ENCODE assay signal across 8 cellular contexts in the genomic region with DNA sequence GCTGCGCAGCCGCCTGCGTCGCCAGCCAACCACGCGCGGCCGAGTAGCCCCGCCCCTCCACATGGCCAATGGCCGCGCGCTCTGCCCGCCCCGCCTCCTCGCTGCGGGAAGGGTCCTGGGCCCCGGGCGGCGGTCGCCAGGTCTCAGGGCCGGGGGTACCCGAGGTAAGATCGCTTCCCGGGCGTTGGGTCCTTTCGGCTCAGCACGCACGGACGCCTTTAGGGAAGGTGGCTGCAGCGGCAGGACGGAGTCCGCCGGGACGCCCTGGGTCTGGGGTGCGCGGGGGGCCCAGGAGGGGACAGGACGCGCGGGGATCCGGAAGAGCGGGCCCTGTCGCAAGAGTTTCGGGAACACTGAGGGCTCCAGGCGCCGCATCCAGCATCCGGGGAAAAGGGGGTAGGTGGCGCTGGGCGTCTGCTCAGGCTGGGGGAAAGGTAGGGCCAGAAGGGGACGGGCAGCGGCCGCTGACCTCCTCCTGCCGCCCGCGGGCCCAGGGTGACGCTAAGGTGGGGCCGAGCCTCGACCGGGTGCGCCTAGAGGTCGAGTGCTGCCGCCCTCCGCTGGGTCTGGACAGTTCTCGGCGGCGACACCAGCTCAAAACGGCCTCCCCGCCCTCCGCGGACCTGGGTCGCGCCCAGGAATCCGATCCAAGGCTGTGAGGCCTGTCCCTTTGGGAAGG. TPM values are rescaled to one million over a fixed set of nuclear protein-coding genes. Genes with fewer than 3 reads are reported as not detected.
DNase-seq lines count a peak whose midpoint lies in the region; ATAC-seq and TF ChIP-seq lines count a peak whose summit lies in the region.

A gene (plus strand): TSS at position 95 of the 679 bp plus-strand sequence. CDS start 7,791 bp downstream, outside the sequence.

- H3K27me3 ChIP-seq in parathyroid adenoma (ENCODE audit: control insufficient read depth, insufficient read depth, low read length) (no peaks in the 10 kb centered on the region), thyroid gland (no peaks in the 10 kb centered on the region)

- peak in 1 of 2 donors; percentile 89 for TF ChIP-seq POLR2A in thyroid gland (IDR thresholded peaks at IDR 0.05)

- peak within 1 kb of the TSS; percentile 89 for H3K4me3 ChIP-seq in parathyroid adenoma (ENCODE audit: low read depth, low read length)
- peak within 1 kb of the TSS; percentile 81 to 89 (median 83) for H3K4me3 ChIP-seq in thyroid gland (replicated peaks in 1 of 3)

- ATAC-seq in HG02571 (IDR thresholded peaks at IDR 0.05; ENCODE audit: unreplicated experiment) (peak; percentile 89), Right ventricle myocardium inferior (peak; percentile 98)

- H3K4me1 ChIP-seq in parathyroid adenoma (no peaks in the 10 kb centered on the region), thyroid gland (peaks cover 0 to 6% of the 10 kb centered on the region in 2 donors)

- H3K36me3 ChIP-seq in parathyroid adenoma (ENCODE audit: control insufficient read depth, insufficient read depth, low read length): no peaks in the 10 kb centered on the region
- H3K36me3 ChIP-seq in thyroid gland: no peaks in the 10 kb centered on the region

- DNase-seq in GM10266 (ENCODE audit: extremely low spot score) (peak; percentile 93), NCI-H1092 (lab: John Stamatoyannopoulos, UW) (peak; percentile 83), SW480 (ENCODE audit: low spot score) (peak; percentile 86), Right ventricle myocardium inferior (ENCODE audit: missing footprints) (peak; percentile 96), thyroid gland (peak; percentile 91 to 92)
- peak; percentile 65 for DNase-seq in activated naive CD8-positive, alpha-beta T cell treated with anti-CD3 and anti-CD28 coated beads, Interleukin-2, amount 50 U/mL, for 16 hours (ENCODE audit: low read depth, low spot score)

- peak within 1 kb of the TSS; percentile 92 for H2AFZ ChIP-seq in parathyroid adenoma

- peak within 1 kb of the TSS; percentile 70 for H3K9ac ChIP-seq in parathyroid adenoma

- peak within 1 kb of the TSS; percentile 82 for H3K27ac ChIP-seq in parathyroid adenoma
- peak within 1 kb of the TSS; percentile 88 to 93 (median 93) for H3K27ac ChIP-seq in thyroid gland

- WGBS in thyroid gland, 2 donors: 1 to 17% methylated on average over 1 to 33 of the region's 72 CpGs

- no peaks in the 10 kb centered on the region for H3K9me3 ChIP-seq in parathyroid adenoma (ENCODE audit: control insufficient read depth, low read length)
- no peaks in the 10 kb centered on the region for H3K9me3 ChIP-seq in thyroid gland

- intact Hi-C loops in Right ventricle myocardium inferior (cut with DNase I) (loop anchor here (1.0 to 2.0 kb wide), 2 partner anchors 26 to 61 kb away; a partner anchor contains a TSS), thyroid gland (cut with DNase I) (no loop called here)

- H3K4me2 ChIP-seq in parathyroid adenoma (ENCODE audit: low read length): peak within 1 kb of the TSS; percentile 100

- peaks cover 14% of the 10 kb centered on the region for H3K79me2 ChIP-seq in parathyroid adenoma

- TF ChIP-seq CTCF in GM10266 (IDR thresholded peaks at IDR 0.05; ENCODE audit: control insufficient read depth, insufficient read depth, low read depth, missing control alignments) (peak; percentile 33), parathyroid adenoma (IDR thresholded peaks at IDR 0.05) (peak; percentile 18), thyroid gland (IDR thresholded peaks at IDR 0.05) (no peak)

RNA-seq across cellular contexts. Expression of the gene that starts here (rescaled TPM):
- total RNA-seq in Right ventricle myocardium inferior (35.0 TPM), thyroid gland (10 to 100 TPM; 30.4 to 52.3 (median 39.0) TPM)

Comparison
In these comparisons a context has a peak if more than half of its experiments do, and no peak if none do; other contexts are left out.
1. Peak in every context shown above with its lines: DNase-seq, ATAC-seq, H3K4me3 ChIP-seq and H3K27ac ChIP-seq.
2. CTCF ChIP-seq: peak in GM10266 (single experiment) and parathyroid adenoma (single experiment); none in thyroid gland (0 of 6).